In the genomic region with DNA sequence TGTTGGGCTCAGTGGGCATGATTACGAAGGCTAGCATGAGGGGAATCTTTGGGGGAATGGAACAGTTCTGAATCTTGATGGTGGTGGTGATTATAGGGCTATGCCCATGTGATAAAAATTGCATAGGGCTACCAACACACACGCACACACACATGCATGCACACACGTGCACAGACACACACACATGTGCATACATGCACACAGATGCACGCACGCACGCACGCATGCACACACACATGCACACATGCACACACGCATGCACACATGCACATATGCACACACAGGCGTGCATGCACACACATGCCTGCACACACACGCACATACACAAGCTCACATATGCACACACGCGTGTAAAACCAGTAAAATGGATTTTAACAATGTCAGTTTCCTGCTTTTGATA, we compare ENCODE assay signal across 29 cellular contexts.
"Had no signal": no experiment of that assay in that cellular context is flagged by ENCODE, and none has a peak within 500 bp of the region (broad histone marks: within the 10 kb centered on the region; RNA-seq: fewer than 3 reads in every experiment).

No MANE protein-coding gene starts in this region.

- H3K36me3 ChIP-seq: neural progenitor cell, ovary, spleen, suprapubic skin, tibial artery, transverse colon, upper lobe of left lung, vagina had no signal

- H3K9ac ChIP-seq: neural progenitor cell, parathyroid adenoma had no signal

- H3K4me3 ChIP-seq: neural progenitor cell, ovary, psoas muscle, skin epidermis, smooth muscle cell, spleen, suprapubic skin, testis, tibial artery, transverse colon, upper lobe of left lung, vagina had no signal

- H3K9me3 ChIP-seq: ovary, psoas muscle, suprapubic skin, testis, tibial artery, transverse colon, upper lobe of left lung, vagina had no signal

- H3K27me3 ChIP-seq: neural progenitor cell, ovary, suprapubic skin, testis, tibial artery, transverse colon, upper lobe of left lung, vagina had no signal

- DNase-seq: natural killer cell; occipital lobe; ovary; posterior cingulate gyrus; psoas muscle; right cardiac atrium; spleen; stimulated activated CD4-positive, alpha-beta T cell treated with anti-CD3 and anti-CD28 coated beads, Interleukin-12 subunit alpha, Interleukin-12 subunit beta, amount 100 ng/mL, for 4 hours; stimulated activated CD4-positive, alpha-beta T cell treated with anti-CD3 and anti-CD28 coated beads, Interleukin-1b, Interleukin-23, amount 100 ng/mL, for 48 hours; stimulated activated CD4-positive, alpha-beta T cell treated with anti-CD3 and anti-CD28 coated beads, Interleukin-4, amount 100 ng/mL, for 1 hour; stimulated activated CD4-positive, alpha-beta T cell treated with anti-CD3 and anti-CD28 coated beads, Interleukin-4, amount 100 ng/mL, for 4 hours; stimulated activated CD8-positive, alpha-beta memory T cell treated with anti-CD3 and anti-CD28 coated beads, Interleukin-4, amount 100 ng/mL, for 48 hours; stimulated activated naive CD4-positive, alpha-beta T cell; stimulated activated naive CD8-positive, alpha-beta T cell treated with anti-CD3 and anti-CD28 coated beads, Interleukin-15, amount 100 ng/mL, for 72 hours; stimulated activated naive CD8-positive, alpha-beta T cell treated with anti-CD3 and anti-CD28 coated beads, Interleukin-15, Interleukin-2, amounts not matched to agents 100 U/mL and 50 U/mL, for 24 hours; substantia nigra; testis; tibial artery; transverse colon had no signal

- H3K79me2 ChIP-seq: parathyroid adenoma had no signal

- H3K27ac ChIP-seq: neural progenitor cell, ovary, parathyroid adenoma, psoas muscle, skin epidermis, spleen, suprapubic skin, testis, tibial artery, transverse colon, upper lobe of left lung, vagina had no signal

- H3K4me1 ChIP-seq: neural progenitor cell, parathyroid adenoma, psoas muscle, spleen, suprapubic skin, testis, tibial artery, transverse colon, upper lobe of left lung, vagina had no signal

- H3K4me2 ChIP-seq: neural progenitor cell, smooth muscle cell had no signal

- ATAC-seq: natural killer cell; psoas muscle; right cardiac atrium; sciatic nerve; stimulated activated memory B cell treated with anti-CD40 and anti-IgM and Interleukin-4, amounts not matched to agents 10 μg/mL and 1 μg/mL and 100 μg/mL, for 72 hours; stimulated activated naive CD8-positive, alpha-beta T cell treated with anti-CD3 and anti-CD28 coated beads, Interleukin-15, amount 100 ng/mL, for 72 hours; stimulated activated naive CD8-positive, alpha-beta T cell treated with anti-CD3 and anti-CD28 coated beads, Interleukin-15, Interleukin-2, amounts not matched to agents 100 U/mL and 50 U/mL, for 24 hours had no signal

- H2AFZ ChIP-seq: neural progenitor cell, parathyroid adenoma had no signal

- FAIRE-seq: urothelium cell line had no signal
